Comparison of ENCODE assay signal across 14 cellular contexts in the genomic region with DNA sequence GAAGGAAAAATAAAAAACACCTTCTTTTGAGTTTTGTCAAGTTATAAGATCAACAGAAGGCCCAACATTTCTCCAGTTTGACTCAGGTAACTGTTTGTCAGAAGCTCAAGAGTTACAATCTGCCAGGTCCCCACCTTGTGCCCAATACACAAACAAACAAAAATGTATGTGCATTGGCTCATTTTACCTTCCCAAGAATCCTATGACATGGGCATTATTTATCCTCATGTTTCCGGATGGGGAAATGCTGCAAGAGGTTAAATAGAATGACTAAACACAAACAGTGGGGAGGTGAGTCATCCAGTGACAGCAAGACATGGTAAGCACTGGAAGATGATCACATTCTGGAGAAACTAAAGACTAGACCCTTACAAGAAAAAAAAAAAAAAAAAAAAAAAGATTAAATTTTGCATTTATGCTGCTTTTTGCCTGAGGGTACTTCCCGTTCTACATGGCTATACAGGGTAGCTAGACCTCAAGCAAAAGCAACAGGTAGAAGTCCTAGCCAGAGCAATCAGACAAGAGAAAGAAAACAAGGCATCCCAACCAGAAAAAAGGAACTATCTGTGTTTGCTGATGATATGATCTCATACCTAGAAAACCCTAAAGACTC. TPM values are rescaled to one million over a fixed set of nuclear protein-coding genes. Genes with fewer than 3 reads are reported as not detected.
A peak's percentile ranks its signal among the peaks of the same experiment; 100 is the strongest.
DNase-seq lines count a peak whose midpoint lies in the region; ATAC-seq, FAIRE-seq and TF ChIP-seq lines count a peak whose summit lies in the region.
"Had no signal": no experiment of that assay in that cellular context is flagged by ENCODE, and none has a peak within 500 bp of the region (broad histone marks: within the 10 kb centered on the region; RNA-seq: fewer than 3 reads in every experiment).

No MANE protein-coding gene starts in this region.

- H3K27me3 ChIP-seq in CD8-positive, alpha-beta T cell (ENCODE audit: insufficient read depth, low read length), result no peaks in the 10 kb centered on the region

- H3K9me3 ChIP-seq in CD8-positive, alpha-beta T cell (ENCODE audit: low read length), result no peaks in the 10 kb centered on the region

- H3K9me3 Mint-ChIP-seq in activated T-helper 1 cell treated with anti-CD3 and anti-CD28 coated beads, Interleukin-12 subunit alpha, Interleukin-12 subunit beta, Interleukin-2, Interleukin-4 antibody, amounts not matched to agents 30 ng/mL and 10 ng/mL and 1 ng/mL, durations not matched to agents 14 hours and 24 hours and 36 hours, result peaks cover 8% of the 10 kb centered on the region
- H3K9me3 Mint-ChIP-seq in CD8-positive, alpha-beta T cell, result no peaks in the 10 kb centered on the region
- H3K9me3 Mint-ChIP-seq: activated B cell treated with CpG ODN at 0.5 μM for 24 hours had no signal

- H3K4me1 ChIP-seq in CD8-positive, alpha-beta T cell (ENCODE audit: insufficient read depth, low read length), result peaks cover 3% of the 10 kb centered on the region

- no peak overlapping the region for H3K4me3 Mint-ChIP-seq in activated T-helper 1 cell treated with anti-CD3 and anti-CD28 coated beads, Interleukin-12 subunit alpha, Interleukin-12 subunit beta, Interleukin-2, Interleukin-4 antibody, amounts not matched to agents 30 ng/mL and 10 ng/mL and 1 ng/mL, durations not matched to agents 14 hours and 24 hours and 36 hours
- H3K4me3 Mint-ChIP-seq in CD8-positive, alpha-beta T cell, result no peak overlapping the region
- H3K4me3 Mint-ChIP-seq: activated B cell treated with CpG ODN at 0.5 μM for 24 hours had no signal

- POLR2A ChIA-PET in CD8-positive, alpha-beta T cell (lab: Charles Lee), result no interaction called here

- H3K4me3 ChIP-seq in AG10803 (ENCODE audit: low read length), result no peak overlapping the region
- no peak overlapping the region for H3K4me3 ChIP-seq in CD8-positive, alpha-beta T cell (ENCODE audit: low read depth, low read length)
- H3K4me3 ChIP-seq: skin epidermis had no signal

- no peak for FAIRE-seq in D721Med (lab: Jason Lieb, UNC)
- FAIRE-seq: G401.6 had no signal

- intact Hi-C loops in activated T-helper 1 cell treated with anti-CD3 and anti-CD28 coated beads, Interleukin-12 subunit alpha, Interleukin-12 subunit beta, Interleukin-2, Interleukin-4 antibody, amounts not matched to agents 30 ng/mL and 10 ng/mL and 1 ng/mL, durations not matched to agents 14 hours and 24 hours and 36 hours (cut with micrococcal nuclease), result loop anchor here (1.0 to 5.0 kb wide), 3 partner anchors 15 to 55 kb away; a partner anchor contains a TSS
- intact Hi-C loops in CD8-positive, alpha-beta T cell (cut with DNase I, micrococcal nuclease), result no loop called here

- peaks cover 43% of the 10 kb centered on the region for H3K4me1 Mint-ChIP-seq in activated T-helper 1 cell treated with anti-CD3 and anti-CD28 coated beads, Interleukin-12 subunit alpha, Interleukin-12 subunit beta, Interleukin-2, Interleukin-4 antibody, amounts not matched to agents 30 ng/mL and 10 ng/mL and 1 ng/mL, durations not matched to agents 14 hours and 24 hours and 36 hours (ENCODE audit: low read depth)
- peaks cover 13% of the 10 kb centered on the region for H3K4me1 Mint-ChIP-seq in CD8-positive, alpha-beta T cell (ENCODE audit: low read depth)

- H3K27ac Mint-ChIP-seq in activated T-helper 1 cell treated with anti-CD3 and anti-CD28 coated beads, Interleukin-12 subunit alpha, Interleukin-12 subunit beta, Interleukin-2, Interleukin-4 antibody, amounts not matched to agents 30 ng/mL and 10 ng/mL and 1 ng/mL, durations not matched to agents 14 hours and 24 hours and 36 hours, result peak overlapping the region; percentile 36
- no peak overlapping the region for H3K27ac Mint-ChIP-seq in CD8-positive, alpha-beta T cell
- H3K27ac Mint-ChIP-seq: activated B cell treated with CpG ODN at 0.5 μM for 24 hours had no signal

- DNase-seq in AG10803 (ENCODE audit: low read depth) (peak; percentile 85), HT-29 (ENCODE audit: low spot score) (peak; percentile 87), kidney glomerular epithelial cell (lab: John Stamatoyannopoulos, UW) (peak; percentile 71), D721Med (ENCODE audit: insufficient read length, low spot score) (no peak), nucleus accumbens (lab: John Stamatoyannopoulos, UW) (no peak)
- DNase-seq in activated T-helper 1 cell treated with anti-CD3 and anti-CD28 coated beads, Interleukin-12 subunit alpha, Interleukin-12 subunit beta, Interleukin-2, Interleukin-4 antibody, amounts not matched to agents 30 ng/mL and 10 ng/mL and 1 ng/mL, durations not matched to agents 14 hours and 24 hours and 36 hours (ENCODE audit: low spot score), result no peak
- DNase-seq in CD8-positive, alpha-beta T cell, result no peak
- DNase-seq: activated B cell treated with CpG ODN at 0.5 μM for 24 hours, NCI-H345 had no signal

- no peak overlapping the region for H3K27ac ChIP-seq in CD8-positive, alpha-beta T cell (ENCODE audit: low read depth, low read length)
- H3K27ac ChIP-seq: skin epidermis had no signal

- H3K36me3 Mint-ChIP-seq in activated T-helper 1 cell treated with anti-CD3 and anti-CD28 coated beads, Interleukin-12 subunit alpha, Interleukin-12 subunit beta, Interleukin-2, Interleukin-4 antibody, amounts not matched to agents 30 ng/mL and 10 ng/mL and 1 ng/mL, durations not matched to agents 14 hours and 24 hours and 36 hours (ENCODE audit: low read depth), result peaks cover 45% of the 10 kb centered on the region
- H3K36me3 Mint-ChIP-seq in CD8-positive, alpha-beta T cell, result peaks cover 51% of the 10 kb centered on the region

- no peaks in the 10 kb centered on the region for H3K27me3 Mint-ChIP-seq in activated T-helper 1 cell treated with anti-CD3 and anti-CD28 coated beads, Interleukin-12 subunit alpha, Interleukin-12 subunit beta, Interleukin-2, Interleukin-4 antibody, amounts not matched to agents 30 ng/mL and 10 ng/mL and 1 ng/mL, durations not matched to agents 14 hours and 24 hours and 36 hours (ENCODE audit: insufficient read depth)
- H3K27me3 Mint-ChIP-seq in CD8-positive, alpha-beta T cell (ENCODE audit: low read depth), result no peaks in the 10 kb centered on the region
- H3K27me3 Mint-ChIP-seq: activated B cell treated with CpG ODN at 0.5 μM for 24 hours had no signal

- CTCF ChIA-PET in CD8-positive, alpha-beta T cell (lab: Charles Lee), result interaction anchor here (1.0 kb wide), 2 partner anchors 15 to 43 kb away, joined by 3 read pairs; no protein-coding TSS in a partner anchor

- no peak for ATAC-seq in CD8-positive, alpha-beta T cell
- no peak for ATAC-seq in HG03097 (IDR thresholded peaks at IDR 0.05; ENCODE audit: low FRiP score, unreplicated experiment)

- H3K36me3 ChIP-seq in CD8-positive, alpha-beta T cell (ENCODE audit: insufficient read depth, low read length), result no peaks in the 10 kb centered on the region

- TF ChIP-seq CTCF in AG10803 (conservative IDR thresholded peaks at IDR 0.05; ENCODE audit: low read length) (no peak), D721Med (IDR thresholded peaks at IDR 0.05; ENCODE audit: insufficient read depth, missing control alignments) (no peak)
- TF ChIP-seq CTCF in CD8-positive, alpha-beta T cell (IDR thresholded peaks at IDR 0.05), result no peak

RNA-seq across cellular contexts. Expression of a gene that starts 23.6 kb away (rescaled TPM):
- not detected in 2 replicates for total RNA-seq in HT-29 (2014; rRNA removed; shearing (Covaris generic))
- total RNA-seq in activated T-helper 1 cell treated with anti-CD3 and anti-CD28 coated beads, Interleukin-12 subunit alpha, Interleukin-12 subunit beta, Interleukin-2, Interleukin-4 antibody, amounts not matched to agents 30 ng/mL and 10 ng/mL and 1 ng/mL, durations not matched to agents 14 hours and 24 hours and 36 hours, result not detected in 2 replicates
- not detected for total RNA-seq in CD8-positive, alpha-beta T cell
- total RNA-seq: activated B cell treated with CpG ODN at 0.5 μM for 24 hours, cardiac septum, subcutaneous adipose tissue had no signal

RNA-seq across cellular contexts. Expression of a gene that starts 57.4 kb away (rescaled TPM):
- 21.3 and 25.3 TPM in 2 replicates for total RNA-seq in HT-29 (2014; rRNA removed; shearing (Covaris generic))
- 16.9 and 19.2 TPM in 2 replicates for total RNA-seq in activated T-helper 1 cell treated with anti-CD3 and anti-CD28 coated beads, Interleukin-12 subunit alpha, Interleukin-12 subunit beta, Interleukin-2, Interleukin-4 antibody, amounts not matched to agents 30 ng/mL and 10 ng/mL and 1 ng/mL, durations not matched to agents 14 hours and 24 hours and 36 hours
- 10 to 100 TPM; 19.0 to 22.8 TPM for total RNA-seq in CD8-positive, alpha-beta T cell

Comparison
In these comparisons a context has a peak if more than half of its experiments do, and no peak if none do; other contexts are left out.
1. DNase-seq: peak in AG10803 (single experiment), HT-29 (single experiment) and kidney glomerular epithelial cell (single experiment); none in activated T-helper 1 cell treated with anti-CD3 and anti-CD28 coated beads, Interleukin-12 subunit alpha, Interleukin-12 subunit beta, Interleukin-2, Interleukin-4 antibody, amounts not matched to agents 30 ng/mL and 10 ng/mL and 1 ng/mL, durations not matched to agents 14 hours and 24 hours and 36 hours (single experiment), CD8-positive, alpha-beta T cell (0 of 7), D721Med (single experiment) and nucleus accumbens (0 of 56).